Comparison of ENCODE assay signal across 2 cellular contexts in the genomic region with DNA sequence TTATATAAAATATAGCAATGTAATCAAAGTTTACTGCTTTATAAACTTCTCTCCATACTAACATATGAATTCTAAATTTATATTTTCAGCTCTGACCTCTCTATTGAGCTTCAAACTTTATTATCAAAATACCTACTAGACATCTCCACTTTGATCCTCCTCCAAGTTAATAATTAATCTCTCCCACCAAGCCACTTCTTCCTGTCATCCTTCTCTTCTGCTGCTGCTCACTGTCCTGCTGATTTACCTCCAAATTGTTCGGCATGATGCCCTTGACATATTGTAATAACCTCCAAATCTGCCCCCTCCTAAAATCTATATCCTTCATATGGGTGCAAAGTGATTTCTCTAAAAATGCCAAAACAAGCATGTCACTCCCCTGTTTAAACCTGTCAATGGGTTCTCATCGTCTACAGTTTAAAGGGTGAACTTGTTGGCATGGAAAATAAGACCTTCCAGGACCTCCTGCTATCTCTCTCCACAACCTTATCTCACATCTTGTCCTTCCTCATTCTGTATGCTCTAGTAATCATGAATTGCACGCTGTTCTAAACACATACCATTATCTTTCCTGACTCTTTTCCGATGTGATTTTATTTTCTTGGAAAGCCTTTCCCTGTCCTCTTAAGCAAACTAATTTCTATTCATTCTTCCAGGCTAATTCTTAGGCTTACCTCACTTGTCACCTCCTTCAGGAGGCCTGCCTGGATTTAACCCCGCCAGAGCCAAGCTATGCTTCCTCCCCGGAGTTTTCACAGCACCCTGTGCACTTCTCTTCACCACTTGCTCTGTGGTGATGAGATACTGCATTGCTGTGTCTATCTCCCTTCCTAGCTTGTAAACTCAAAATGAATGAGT.
A peak's percentile ranks its signal among the peaks of the same experiment; 100 is the strongest.
TF ChIP-seq lines count a peak whose summit lies in the region.

No MANE protein-coding gene starts in this region.

TF ChIP-seq in K562, 482 proteins besides CTCF, POLR2A, EP300 and RAD21:
- no peak for TF ChIP-seq MAFK (IDR thresholded peaks at IDR 0.05; ENCODE audit: low read length)
- TF ChIP-seq ZFP36 (IDR thresholded peaks at IDR 0.05; ENCODE audit: low read depth, low read length, partially characterized antibody): peak; percentile 93

TF ChIP-seq in HepG2, 621 proteins besides CTCF, POLR2A, EP300 and RAD21:
- TF ChIP-seq ZNF317 (CRISPR knock-in tag; IDR thresholded peaks at IDR 0.05) (peak; percentile 27; the same call in 1 of the 2 replicates), TEAD3 (CRISPR knock-in tag; optimal IDR thresholded peaks at IDR 0.05; ENCODE audit: borderline replicate concordance) (no peak), MZF1 (CRISPR knock-in tag; IDR thresholded peaks at IDR 0.05; ENCODE audit: borderline replicate concordance) (no peak), PTBP1 (IDR thresholded peaks at IDR 0.05; ENCODE audit: low read depth, low read length, poor library complexity, severe bottlenecking) (no peak), MIXL1 (CRISPR knock-in tag; IDR thresholded peaks at IDR 0.05) (0 out of 2 replicates have a peak, but pooled peaks have one; percentile 13), PITX1 (CRISPR knock-in tag; IDR thresholded peaks at IDR 0.05) (no peak), U2AF2 (IDR thresholded peaks at IDR 0.05; ENCODE audit: low read depth, low read length) (no peak), ZKSCAN8 (CRISPR knock-in tag; IDR thresholded peaks at IDR 0.05; ENCODE audit: borderline replicate concordance) (no peak), ZNF230 (CRISPR knock-in tag; IDR thresholded peaks at IDR 0.05) (no peak), TAF15 (IDR thresholded peaks at IDR 0.05; ENCODE audit: low read depth, low read length, poor library complexity, severe bottlenecking) (no peak), ZNF713 (CRISPR knock-in tag; IDR thresholded peaks at IDR 0.05) (no peak), RXRB (CRISPR knock-in tag; IDR thresholded peaks at IDR 0.05; ENCODE audit: borderline replicate concordance) (no peak), MAZ (IDR thresholded peaks at IDR 0.05; ENCODE audit: borderline replicate concordance, low read depth, low read length) (no peak), MAZ (CRISPR knock-in tag; IDR thresholded peaks at IDR 0.05; ENCODE audit: low read depth) (no peak), HNRNPUL1 (IDR thresholded peaks at IDR 0.05; ENCODE audit: low read depth, low read length) (peak; percentile 73; the same call in 1 of the 2 replicates), HMGA1 (CRISPR knock-in tag; conservative IDR thresholded peaks at IDR 0.05) (no peak), ATM (IDR thresholded peaks at IDR 0.05; ENCODE audit: borderline replicate concordance) (no peak)
- TF ChIP-seq, protein P1, sequence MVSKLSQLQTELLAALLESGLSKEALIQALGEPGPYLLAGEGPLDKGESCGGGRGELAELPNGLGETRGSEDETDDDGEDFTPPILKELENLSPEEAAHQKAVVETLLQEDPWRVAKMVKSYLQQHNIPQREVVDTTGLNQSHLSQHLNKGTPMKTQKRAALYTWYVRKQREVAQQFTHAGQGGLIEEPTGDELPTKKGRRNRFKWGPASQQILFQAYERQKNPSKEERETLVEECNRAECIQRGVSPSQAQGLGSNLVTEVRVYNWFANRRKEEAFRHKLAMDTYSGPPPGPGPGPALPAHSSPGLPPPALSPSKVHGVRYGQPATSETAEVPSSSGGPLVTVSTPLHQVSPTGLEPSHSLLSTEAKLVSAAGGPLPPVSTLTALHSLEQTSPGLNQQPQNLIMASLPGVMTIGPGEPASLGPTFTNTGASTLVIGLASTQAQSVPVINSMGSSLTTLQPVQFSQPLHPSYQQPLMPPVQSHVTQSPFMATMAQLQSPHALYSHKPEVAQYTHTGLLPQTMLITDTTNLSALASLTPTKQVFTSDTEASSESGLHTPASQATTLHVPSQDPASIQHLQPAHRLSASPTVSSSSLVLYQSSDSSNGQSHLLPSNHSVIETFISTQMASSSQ (IDR thresholded peaks at IDR 0.05; ENCODE audit: low read depth): peak; percentile 87
- TF ChIP-seq, protein P1 (CRISPR knock-in tag; IDR thresholded peaks at IDR 0.05; ENCODE audit: borderline replicate concordance): peak; percentile 38; the same call in 1 of the 2 replicates
- TF ChIP-seq, protein P2, sequence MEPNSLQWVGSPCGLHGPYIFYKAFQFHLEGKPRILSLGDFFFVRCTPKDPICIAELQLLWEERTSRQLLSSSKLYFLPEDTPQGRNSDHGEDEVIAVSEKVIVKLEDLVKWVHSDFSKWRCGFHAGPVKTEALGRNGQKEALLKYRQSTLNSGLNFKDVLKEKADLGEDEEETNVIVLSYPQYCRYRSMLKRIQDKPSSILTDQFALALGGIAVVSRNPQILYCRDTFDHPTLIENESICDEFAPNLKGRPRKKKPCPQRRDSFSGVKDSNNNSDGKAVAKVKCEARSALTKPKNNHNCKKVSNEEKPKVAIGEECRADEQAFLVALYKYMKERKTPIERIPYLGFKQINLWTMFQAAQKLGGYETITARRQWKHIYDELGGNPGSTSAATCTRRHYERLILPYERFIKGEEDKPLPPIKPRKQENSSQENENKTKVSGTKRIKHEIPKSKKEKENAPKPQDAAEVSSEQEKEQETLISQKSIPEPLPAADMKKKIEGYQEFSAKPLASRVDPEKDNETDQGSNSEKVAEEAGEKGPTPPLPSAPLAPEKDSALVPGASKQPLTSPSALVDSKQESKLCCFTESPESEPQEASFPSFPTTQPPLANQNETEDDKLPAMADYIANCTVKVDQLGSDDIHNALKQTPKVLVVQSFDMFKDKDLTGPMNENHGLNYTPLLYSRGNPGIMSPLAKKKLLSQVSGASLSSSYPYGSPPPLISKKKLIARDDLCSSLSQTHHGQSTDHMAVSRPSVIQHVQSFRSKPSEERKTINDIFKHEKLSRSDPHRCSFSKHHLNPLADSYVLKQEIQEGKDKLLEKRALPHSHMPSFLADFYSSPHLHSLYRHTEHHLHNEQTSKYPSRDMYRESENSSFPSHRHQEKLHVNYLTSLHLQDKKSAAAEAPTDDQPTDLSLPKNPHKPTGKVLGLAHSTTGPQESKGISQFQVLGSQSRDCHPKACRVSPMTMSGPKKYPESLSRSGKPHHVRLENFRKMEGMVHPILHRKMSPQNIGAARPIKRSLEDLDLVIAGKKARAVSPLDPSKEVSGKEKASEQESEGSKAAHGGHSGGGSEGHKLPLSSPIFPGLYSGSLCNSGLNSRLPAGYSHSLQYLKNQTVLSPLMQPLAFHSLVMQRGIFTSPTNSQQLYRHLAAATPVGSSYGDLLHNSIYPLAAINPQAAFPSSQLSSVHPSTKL (CRISPR knock-in tag; IDR thresholded peaks at IDR 0.05): 0 out of 2 replicates have a peak, but pooled peaks have one; percentile 19
- TF ChIP-seq, protein P3, sequence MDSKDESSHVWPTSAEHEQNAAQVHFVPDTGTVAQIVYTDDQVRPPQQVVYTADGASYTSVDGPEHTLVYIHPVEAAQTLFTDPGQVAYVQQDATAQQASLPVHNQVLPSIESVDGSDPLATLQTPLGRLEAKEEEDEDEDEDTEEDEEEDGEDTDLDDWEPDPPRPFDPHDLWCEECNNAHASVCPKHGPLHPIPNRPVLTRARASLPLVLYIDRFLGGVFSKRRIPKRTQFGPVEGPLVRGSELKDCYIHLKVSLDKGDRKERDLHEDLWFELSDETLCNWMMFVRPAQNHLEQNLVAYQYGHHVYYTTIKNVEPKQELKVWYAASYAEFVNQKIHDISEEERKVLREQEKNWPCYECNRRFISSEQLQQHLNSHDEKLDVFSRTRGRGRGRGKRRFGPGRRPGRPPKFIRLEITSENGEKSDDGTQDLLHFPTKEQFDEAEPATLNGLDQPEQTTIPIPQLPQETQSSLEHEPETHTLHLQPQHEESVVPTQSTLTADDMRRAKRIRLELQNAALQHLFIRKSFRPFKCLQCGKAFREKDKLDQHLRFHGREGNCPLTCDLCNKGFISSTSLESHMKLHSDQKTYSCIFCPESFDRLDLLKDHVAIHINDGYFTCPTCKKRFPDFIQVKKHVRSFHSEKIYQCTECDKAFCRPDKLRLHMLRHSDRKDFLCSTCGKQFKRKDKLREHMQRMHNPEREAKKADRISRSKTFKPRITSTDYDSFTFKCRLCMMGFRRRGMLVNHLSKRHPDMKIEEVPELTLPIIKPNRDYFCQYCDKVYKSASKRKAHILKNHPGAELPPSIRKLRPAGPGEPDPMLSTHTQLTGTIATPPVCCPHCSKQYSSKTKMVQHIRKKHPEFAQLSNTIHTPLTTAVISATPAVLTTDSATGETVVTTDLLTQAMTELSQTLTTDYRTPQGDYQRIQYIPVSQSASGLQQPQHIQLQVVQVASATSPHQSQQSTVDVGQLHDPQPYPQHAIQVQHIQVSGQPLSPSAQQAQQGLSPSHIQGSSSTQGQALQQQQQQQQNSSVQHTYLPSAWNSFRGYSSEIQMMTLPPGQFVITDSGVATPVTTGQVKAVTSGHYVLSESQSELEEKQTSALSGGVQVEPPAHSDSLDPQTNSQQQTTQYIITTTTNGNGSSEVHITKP (CRISPR knock-in tag; IDR thresholded peaks at IDR 0.05; ENCODE audit: low read depth): no peak
